8 cellular contexts compared by ENCODE assay signal in genomic region chr2:229714736-229715541, GRCh38. TPM values are rescaled to one million over a fixed set of nuclear protein-coding genes. Genes with fewer than 3 reads are reported as not detected.
A peak's percentile ranks its signal among the peaks of the same experiment; 100 is the strongest.
DNase-seq lines count a peak whose midpoint lies in the region; ATAC-seq, FAIRE-seq and TF ChIP-seq lines count a peak whose summit lies in the region.

No MANE protein-coding gene starts in this region.

- FAIRE-seq in H54 (lab: Jason Lieb, UNC) = no peak

- peaks cover 62% of the 10 kb centered on the region for H3K27me3 Mint-ChIP-seq in activated CD8-positive, alpha-beta T cell treated with anti-CD3 and anti-CD28 coated beads, Interleukin-2, amount 10 ng/mL, durations not matched to agents 7 days and 5 days (ENCODE audit: low read depth)

- peak; percentile 66 for ATAC-seq in activated CD8-positive, alpha-beta T cell treated with anti-CD3 and anti-CD28 coated beads, Interleukin-2, amount 10 ng/mL, durations not matched to agents 7 days and 5 days
- peak; percentile 83 for ATAC-seq in mucosa of descending colon

- TF ChIP-seq POLR2A in H54 (IDR thresholded peaks at IDR 0.05; ENCODE audit: low read depth, low read length) (no peak), erythroblast (IDR thresholded peaks at IDR 0.05; ENCODE audit: low read length) (no peak)

- no peaks in the 10 kb centered on the region for H3K9me3 ChIP-seq in MG63
- no peaks in the 10 kb centered on the region for H3K9me3 ChIP-seq in mucosa of descending colon

- no peak for TF ChIP-seq CTCF in mucosa of descending colon (IDR thresholded peaks at IDR 0.05)

- H3K4me3 Mint-ChIP-seq in activated CD8-positive, alpha-beta T cell treated with anti-CD3 and anti-CD28 coated beads, Interleukin-2, amount 10 ng/mL, durations not matched to agents 7 days and 5 days = no peak overlapping the region

- H3K4me1 Mint-ChIP-seq in activated CD8-positive, alpha-beta T cell treated with anti-CD3 and anti-CD28 coated beads, Interleukin-2, amount 10 ng/mL, durations not matched to agents 7 days and 5 days (ENCODE audit: low read depth) = peaks cover 7% of the 10 kb centered on the region

- POLR2A ChIA-PET in activated CD8-positive, alpha-beta T cell treated with anti-CD3 and anti-CD28 coated beads, Interleukin-2, amount 10 ng/mL, durations not matched to agents 7 days and 5 days (lab: Charles Lee) = no interaction called here

- H3K36me3 Mint-ChIP-seq in activated CD8-positive, alpha-beta T cell treated with anti-CD3 and anti-CD28 coated beads, Interleukin-2, amount 10 ng/mL, durations not matched to agents 7 days and 5 days (ENCODE audit: low read depth) = no peaks in the 10 kb centered on the region

- H3K27ac ChIP-seq in temporal lobe (ENCODE audit: low read depth, low read length) = peak overlapping the region; percentile 65

- no peak overlapping the region for H3K27ac Mint-ChIP-seq in activated CD8-positive, alpha-beta T cell treated with anti-CD3 and anti-CD28 coated beads, Interleukin-2, amount 10 ng/mL, durations not matched to agents 7 days and 5 days

- DNase-seq in DMS153 treated with DMSO at 0.1 percent for 48 hours (lab: John Stamatoyannopoulos, UW; ENCODE audit: unreplicated experiment) (peak; percentile 22), DMS153 (lab: John Stamatoyannopoulos, UW) (no peak), H54 (ENCODE audit: insufficient read length, low spot score) (peak; percentile 73), MG63 (peak; percentile 87), erythroblast (lab: John Stamatoyannopoulos, UW) (peak; percentile 36 to 51), mucosa of descending colon (peak; percentile 39 to 62 (median 52))
- DNase-seq in activated CD8-positive, alpha-beta T cell treated with anti-CD3 and anti-CD28 coated beads, Interleukin-2, amount 10 ng/mL, durations not matched to agents 7 days and 5 days = peak; percentile 52

- CTCF ChIA-PET in activated CD8-positive, alpha-beta T cell treated with anti-CD3 and anti-CD28 coated beads, Interleukin-2, amount 10 ng/mL, durations not matched to agents 7 days and 5 days (lab: Charles Lee) = interaction anchor here (1.0 kb wide), 1 partner anchor 9 kb away, joined by 3 read pairs; no protein-coding TSS in a partner anchor

- H3K4me3 ChIP-seq in MG63 (peak overlapping the region; percentile 79), mucosa of descending colon (no peak overlapping the region)

- H3K36me3 ChIP-seq in MG63 (no peaks in the 10 kb centered on the region), mucosa of descending colon (ENCODE audit: low read depth) (no peaks in the 10 kb centered on the region)

- H3K9me3 Mint-ChIP-seq in activated CD8-positive, alpha-beta T cell treated with anti-CD3 and anti-CD28 coated beads, Interleukin-2, amount 10 ng/mL, durations not matched to agents 7 days and 5 days (ENCODE audit: insufficient read depth) = no peaks in the 10 kb centered on the region

- intact Hi-C loops in mucosa of descending colon (cut with DNase I, micrococcal nuclease) = no loop called here

- no peaks in the 10 kb centered on the region for H3K27me3 ChIP-seq in MG63

- peaks cover 15% of the 10 kb centered on the region for H3K4me1 ChIP-seq in mucosa of descending colon (ENCODE audit: low read depth)

RNA-seq across cellular contexts. Expression of gene DNER, which starts 0.6 kb away (rescaled TPM):
- 84.8 and 88.7 TPM in 2 replicates for total RNA-seq in MG63 (2014; rRNA removed; shearing (Covaris generic); ENCODE audit: low replicate concordance)
- not detected for total RNA-seq in activated CD8-positive, alpha-beta T cell treated with anti-CD3 and anti-CD28 coated beads, Interleukin-2, amount 10 ng/mL, durations not matched to agents 7 days and 5 days
- 1 to 10 TPM in 1 of 3 donors, under 1 TPM in 2; 0.55 to 8.4 (median 0.99) TPM for total RNA-seq in mucosa of descending colon
- total RNA-seq in temporal lobe = 75.7 TPM
